ENCODE assay signal across 1 cellular context in the genomic region with DNA sequence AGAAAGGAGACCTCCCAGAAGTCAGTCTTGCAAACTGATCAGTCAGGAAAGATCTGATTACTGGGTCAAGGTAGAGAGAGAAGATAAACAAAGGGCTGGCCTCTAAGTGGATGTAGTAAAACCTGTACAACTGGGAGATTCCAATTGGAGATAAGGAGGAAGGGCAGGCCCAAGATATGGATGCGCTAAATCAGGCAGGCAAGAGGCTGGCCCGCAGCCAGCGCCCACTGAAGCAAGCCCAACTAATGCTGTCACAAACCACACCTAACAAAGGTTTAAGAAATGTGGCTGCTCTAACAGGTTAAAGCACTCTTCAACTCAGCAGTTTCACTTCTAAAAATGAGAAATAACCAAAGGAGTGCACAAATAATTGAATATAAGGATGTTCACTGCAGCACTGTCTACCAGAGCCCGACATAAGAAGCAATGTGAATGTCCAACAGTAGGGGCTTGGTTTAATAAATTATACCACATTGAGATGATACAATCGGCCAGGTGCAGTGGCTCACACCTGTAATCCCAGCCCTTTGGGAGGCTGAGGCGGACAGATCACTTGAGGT.
TF ChIP-seq lines count a peak whose summit lies in the region.

No MANE protein-coding gene starts in this region.

TF ChIP-seq in HEK293, 187 proteins besides CTCF, POLR2A, EP300 and RAD21 (continued from another document and continues in another):
- TF ChIP-seq, protein P1, sequence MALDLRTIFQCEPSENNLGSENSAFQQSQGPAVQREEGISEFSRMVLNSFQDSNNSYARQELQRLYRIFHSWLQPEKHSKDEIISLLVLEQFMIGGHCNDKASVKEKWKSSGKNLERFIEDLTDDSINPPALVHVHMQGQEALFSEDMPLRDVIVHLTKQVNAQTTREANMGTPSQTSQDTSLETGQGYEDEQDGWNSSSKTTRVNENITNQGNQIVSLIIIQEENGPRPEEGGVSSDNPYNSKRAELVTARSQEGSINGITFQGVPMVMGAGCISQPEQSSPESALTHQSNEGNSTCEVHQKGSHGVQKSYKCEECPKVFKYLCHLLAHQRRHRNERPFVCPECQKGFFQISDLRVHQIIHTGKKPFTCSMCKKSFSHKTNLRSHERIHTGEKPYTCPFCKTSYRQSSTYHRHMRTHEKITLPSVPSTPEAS (tag by site-specific recombination; IDR thresholded peaks at IDR 0.05): no peak
- TF ChIP-seq ZNF140 (tag by site-specific recombination; IDR thresholded peaks at IDR 0.05) (no peak), ZNF521 (tag by site-specific recombination; IDR thresholded peaks at IDR 0.05) (no peak), EGR2 (tag by site-specific recombination; IDR thresholded peaks at IDR 0.05; ENCODE audit: low read depth) (no peak), ZNF837 (tag by site-specific recombination; IDR thresholded peaks at IDR 0.05) (no peak), PRDM1 (tag by site-specific recombination; IDR thresholded peaks at IDR 0.05) (0 out of 2 replicates have a peak, but pooled peaks have one; percentile 23), ZNF16 (tag by site-specific recombination; IDR thresholded peaks at IDR 0.05; ENCODE audit: low read depth) (no peak), TCF7L2 (IDR thresholded peaks at IDR 0.05; ENCODE audit: borderline replicate concordance, low read depth, low read length) (no peak), ZNF37A (tag by site-specific recombination; IDR thresholded peaks at IDR 0.05) (no peak), ZNF202 (tag by site-specific recombination; IDR thresholded peaks at IDR 0.05; ENCODE audit: borderline replicate concordance) (no peak), KLF1 (tag by site-specific recombination; IDR thresholded peaks at IDR 0.05) (0 out of 2 replicates have a peak, but pooled peaks have one; percentile 36), OVOL3 (tag by site-specific recombination; IDR thresholded peaks at IDR 0.05) (no peak), ZNF624 (tag by site-specific recombination; IDR thresholded peaks at IDR 0.05) (0 out of 2 replicates have a peak, but pooled peaks have one; percentile 21), ZNF514 (tag by site-specific recombination; IDR thresholded peaks at IDR 0.05) (no peak), ZNF501 (tag by site-specific recombination; IDR thresholded peaks at IDR 0.05) (no peak), ZNF302 (tag by site-specific recombination; IDR thresholded peaks at IDR 0.05; ENCODE audit: low read depth) (no peak), ZEB2 (tag by site-specific recombination; IDR thresholded peaks at IDR 0.05) (no peak), KLF10 (tag by site-specific recombination; IDR thresholded peaks at IDR 0.05) (0 out of 2 replicates have a peak, but pooled peaks have one; percentile 39), ZNF174 (tag by site-specific recombination; IDR thresholded peaks at IDR 0.05) (no peak), MEIS1 (CRISPR knock-in tag; IDR thresholded peaks at IDR 0.05; ENCODE audit: borderline replicate concordance) (no peak), ZNF548 (tag by site-specific recombination; IDR thresholded peaks at IDR 0.05) (no peak), ZNF670 (tag by site-specific recombination; IDR thresholded peaks at IDR 0.05; ENCODE audit: low read depth) (no peak), ZNF426 (tag by site-specific recombination; IDR thresholded peaks at IDR 0.05) (no peak), ZNF248 (tag by site-specific recombination; IDR thresholded peaks at IDR 0.05) (no peak), ZNF555 (tag by site-specific recombination; conservative IDR thresholded peaks at IDR 0.05) (no peak), BCL11A (tag by site-specific recombination; IDR thresholded peaks at IDR 0.05; ENCODE audit: low read depth) (no peak), ZNF707 (tag by site-specific recombination; IDR thresholded peaks at IDR 0.05) (no peak), HOXD13 (CRISPR knock-in tag; IDR thresholded peaks at IDR 0.05; ENCODE audit: borderline replicate concordance) (no peak), ZFHX2 (tag by site-specific recombination; conservative IDR thresholded peaks at IDR 0.05) (no peak), ZNF311 (tag by site-specific recombination; IDR thresholded peaks at IDR 0.05; ENCODE audit: borderline replicate concordance) (no peak), ZNF341 (tag by site-specific recombination; IDR thresholded peaks at IDR 0.05; ENCODE audit: low read depth) (no peak), ZNF549 (tag by site-specific recombination; IDR thresholded peaks at IDR 0.05) (no peak), ZNF114 (tag by site-specific recombination; IDR thresholded peaks at IDR 0.05) (no peak)
- TF ChIP-seq, protein P2, sequence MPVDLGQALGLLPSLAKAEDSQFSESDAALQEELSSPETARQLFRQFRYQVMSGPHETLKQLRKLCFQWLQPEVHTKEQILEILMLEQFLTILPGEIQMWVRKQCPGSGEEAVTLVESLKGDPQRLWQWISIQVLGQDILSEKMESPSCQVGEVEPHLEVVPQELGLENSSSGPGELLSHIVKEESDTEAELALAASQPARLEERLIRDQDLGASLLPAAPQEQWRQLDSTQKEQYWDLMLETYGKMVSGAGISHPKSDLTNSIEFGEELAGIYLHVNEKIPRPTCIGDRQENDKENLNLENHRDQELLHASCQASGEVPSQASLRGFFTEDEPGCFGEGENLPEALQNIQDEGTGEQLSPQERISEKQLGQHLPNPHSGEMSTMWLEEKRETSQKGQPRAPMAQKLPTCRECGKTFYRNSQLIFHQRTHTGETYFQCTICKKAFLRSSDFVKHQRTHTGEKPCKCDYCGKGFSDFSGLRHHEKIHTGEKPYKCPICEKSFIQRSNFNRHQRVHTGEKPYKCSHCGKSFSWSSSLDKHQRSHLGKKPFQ (tag by site-specific recombination; IDR thresholded peaks at IDR 0.05): no peak
- TF ChIP-seq, protein P3, sequence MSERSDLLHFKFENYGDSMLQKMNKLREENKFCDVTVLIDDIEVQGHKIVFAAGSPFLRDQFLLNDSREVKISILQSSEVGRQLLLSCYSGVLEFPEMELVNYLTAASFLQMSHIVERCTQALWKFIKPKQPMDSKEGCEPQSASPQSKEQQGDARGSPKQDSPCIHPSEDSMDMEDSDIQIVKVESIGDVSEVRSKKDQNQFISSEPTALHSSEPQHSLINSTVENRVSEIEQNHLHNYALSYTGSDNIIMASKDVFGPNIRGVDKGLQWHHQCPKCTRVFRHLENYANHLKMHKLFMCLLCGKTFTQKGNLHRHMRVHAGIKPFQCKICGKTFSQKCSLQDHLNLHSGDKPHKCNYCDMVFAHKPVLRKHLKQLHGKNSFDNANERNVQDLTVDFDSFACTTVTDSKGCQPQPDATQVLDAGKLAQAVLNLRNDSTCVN (tag by site-specific recombination; optimal IDR thresholded peaks at IDR 0.05): no peak
- TF ChIP-seq, protein P4, sequence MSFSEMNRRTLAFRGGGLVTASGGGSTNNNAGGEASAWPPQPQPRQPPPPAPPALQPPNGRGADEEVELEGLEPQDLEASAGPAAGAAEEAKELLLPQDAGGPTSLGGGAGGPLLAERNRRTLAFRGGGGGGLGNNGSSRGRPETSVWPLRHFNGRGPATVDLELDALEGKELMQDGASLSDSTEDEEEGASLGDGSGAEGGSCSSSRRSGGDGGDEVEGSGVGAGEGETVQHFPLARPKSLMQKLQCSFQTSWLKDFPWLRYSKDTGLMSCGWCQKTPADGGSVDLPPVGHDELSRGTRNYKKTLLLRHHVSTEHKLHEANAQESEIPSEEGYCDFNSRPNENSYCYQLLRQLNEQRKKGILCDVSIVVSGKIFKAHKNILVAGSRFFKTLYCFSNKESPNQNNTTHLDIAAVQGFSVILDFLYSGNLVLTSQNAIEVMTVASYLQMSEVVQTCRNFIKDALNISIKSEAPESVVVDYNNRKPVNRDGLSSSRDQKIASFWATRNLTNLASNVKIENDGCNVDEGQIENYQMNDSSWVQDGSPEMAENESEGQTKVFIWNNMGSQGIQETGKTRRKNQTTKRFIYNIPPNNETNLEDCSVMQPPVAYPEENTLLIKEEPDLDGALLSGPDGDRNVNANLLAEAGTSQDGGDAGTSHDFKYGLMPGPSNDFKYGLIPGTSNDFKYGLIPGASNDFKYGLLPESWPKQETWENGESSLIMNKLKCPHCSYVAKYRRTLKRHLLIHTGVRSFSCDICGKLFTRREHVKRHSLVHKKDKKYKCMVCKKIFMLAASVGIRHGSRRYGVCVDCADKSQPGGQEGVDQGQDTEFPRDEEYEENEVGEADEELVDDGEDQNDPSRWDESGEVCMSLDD (tag by site-specific recombination; IDR thresholded peaks at IDR 0.05): no peak
- TF ChIP-seq, protein P5, sequence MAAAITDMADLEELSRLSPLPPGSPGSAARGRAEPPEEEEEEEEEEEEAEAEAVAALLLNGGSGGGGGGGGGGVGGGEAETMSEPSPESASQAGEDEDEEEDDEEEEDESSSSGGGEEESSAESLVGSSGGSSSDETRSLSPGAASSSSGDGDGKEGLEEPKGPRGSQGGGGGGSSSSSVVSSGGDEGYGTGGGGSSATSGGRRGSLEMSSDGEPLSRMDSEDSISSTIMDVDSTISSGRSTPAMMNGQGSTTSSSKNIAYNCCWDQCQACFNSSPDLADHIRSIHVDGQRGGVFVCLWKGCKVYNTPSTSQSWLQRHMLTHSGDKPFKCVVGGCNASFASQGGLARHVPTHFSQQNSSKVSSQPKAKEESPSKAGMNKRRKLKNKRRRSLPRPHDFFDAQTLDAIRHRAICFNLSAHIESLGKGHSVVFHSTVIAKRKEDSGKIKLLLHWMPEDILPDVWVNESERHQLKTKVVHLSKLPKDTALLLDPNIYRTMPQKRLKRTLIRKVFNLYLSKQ (tag by site-specific recombination; IDR thresholded peaks at IDR 0.05; ENCODE audit: borderline replicate concordance): no peak
- TF ChIP-seq, protein P6, sequence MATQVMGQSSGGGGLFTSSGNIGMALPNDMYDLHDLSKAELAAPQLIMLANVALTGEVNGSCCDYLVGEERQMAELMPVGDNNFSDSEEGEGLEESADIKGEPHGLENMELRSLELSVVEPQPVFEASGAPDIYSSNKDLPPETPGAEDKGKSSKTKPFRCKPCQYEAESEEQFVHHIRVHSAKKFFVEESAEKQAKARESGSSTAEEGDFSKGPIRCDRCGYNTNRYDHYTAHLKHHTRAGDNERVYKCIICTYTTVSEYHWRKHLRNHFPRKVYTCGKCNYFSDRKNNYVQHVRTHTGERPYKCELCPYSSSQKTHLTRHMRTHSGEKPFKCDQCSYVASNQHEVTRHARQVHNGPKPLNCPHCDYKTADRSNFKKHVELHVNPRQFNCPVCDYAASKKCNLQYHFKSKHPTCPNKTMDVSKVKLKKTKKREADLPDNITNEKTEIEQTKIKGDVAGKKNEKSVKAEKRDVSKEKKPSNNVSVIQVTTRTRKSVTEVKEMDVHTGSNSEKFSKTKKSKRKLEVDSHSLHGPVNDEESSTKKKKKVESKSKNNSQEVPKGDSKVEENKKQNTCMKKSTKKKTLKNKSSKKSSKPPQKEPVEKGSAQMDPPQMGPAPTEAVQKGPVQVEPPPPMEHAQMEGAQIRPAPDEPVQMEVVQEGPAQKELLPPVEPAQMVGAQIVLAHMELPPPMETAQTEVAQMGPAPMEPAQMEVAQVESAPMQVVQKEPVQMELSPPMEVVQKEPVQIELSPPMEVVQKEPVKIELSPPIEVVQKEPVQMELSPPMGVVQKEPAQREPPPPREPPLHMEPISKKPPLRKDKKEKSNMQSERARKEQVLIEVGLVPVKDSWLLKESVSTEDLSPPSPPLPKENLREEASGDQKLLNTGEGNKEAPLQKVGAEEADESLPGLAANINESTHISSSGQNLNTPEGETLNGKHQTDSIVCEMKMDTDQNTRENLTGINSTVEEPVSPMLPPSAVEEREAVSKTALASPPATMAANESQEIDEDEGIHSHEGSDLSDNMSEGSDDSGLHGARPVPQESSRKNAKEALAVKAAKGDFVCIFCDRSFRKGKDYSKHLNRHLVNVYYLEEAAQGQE (tag by site-specific recombination; IDR thresholded peaks at IDR 0.05): no peak
- TF ChIP-seq, protein P7, sequence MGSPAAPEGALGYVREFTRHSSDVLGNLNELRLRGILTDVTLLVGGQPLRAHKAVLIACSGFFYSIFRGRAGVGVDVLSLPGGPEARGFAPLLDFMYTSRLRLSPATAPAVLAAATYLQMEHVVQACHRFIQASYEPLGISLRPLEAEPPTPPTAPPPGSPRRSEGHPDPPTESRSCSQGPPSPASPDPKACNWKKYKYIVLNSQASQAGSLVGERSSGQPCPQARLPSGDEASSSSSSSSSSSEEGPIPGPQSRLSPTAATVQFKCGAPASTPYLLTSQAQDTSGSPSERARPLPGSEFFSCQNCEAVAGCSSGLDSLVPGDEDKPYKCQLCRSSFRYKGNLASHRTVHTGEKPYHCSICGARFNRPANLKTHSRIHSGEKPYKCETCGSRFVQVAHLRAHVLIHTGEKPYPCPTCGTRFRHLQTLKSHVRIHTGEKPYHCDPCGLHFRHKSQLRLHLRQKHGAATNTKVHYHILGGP (tag by site-specific recombination; IDR thresholded peaks at IDR 0.05): no peak
- TF ChIP-seq, protein P8, sequence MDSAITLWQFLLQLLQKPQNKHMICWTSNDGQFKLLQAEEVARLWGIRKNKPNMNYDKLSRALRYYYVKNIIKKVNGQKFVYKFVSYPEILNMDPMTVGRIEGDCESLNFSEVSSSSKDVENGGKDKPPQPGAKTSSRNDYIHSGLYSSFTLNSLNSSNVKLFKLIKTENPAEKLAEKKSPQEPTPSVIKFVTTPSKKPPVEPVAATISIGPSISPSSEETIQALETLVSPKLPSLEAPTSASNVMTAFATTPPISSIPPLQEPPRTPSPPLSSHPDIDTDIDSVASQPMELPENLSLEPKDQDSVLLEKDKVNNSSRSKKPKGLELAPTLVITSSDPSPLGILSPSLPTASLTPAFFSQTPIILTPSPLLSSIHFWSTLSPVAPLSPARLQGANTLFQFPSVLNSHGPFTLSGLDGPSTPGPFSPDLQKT (IDR thresholded peaks at IDR 0.05; ENCODE audit: borderline replicate concordance, low read depth, low read length): no peak
- TF ChIP-seq, protein P9, sequence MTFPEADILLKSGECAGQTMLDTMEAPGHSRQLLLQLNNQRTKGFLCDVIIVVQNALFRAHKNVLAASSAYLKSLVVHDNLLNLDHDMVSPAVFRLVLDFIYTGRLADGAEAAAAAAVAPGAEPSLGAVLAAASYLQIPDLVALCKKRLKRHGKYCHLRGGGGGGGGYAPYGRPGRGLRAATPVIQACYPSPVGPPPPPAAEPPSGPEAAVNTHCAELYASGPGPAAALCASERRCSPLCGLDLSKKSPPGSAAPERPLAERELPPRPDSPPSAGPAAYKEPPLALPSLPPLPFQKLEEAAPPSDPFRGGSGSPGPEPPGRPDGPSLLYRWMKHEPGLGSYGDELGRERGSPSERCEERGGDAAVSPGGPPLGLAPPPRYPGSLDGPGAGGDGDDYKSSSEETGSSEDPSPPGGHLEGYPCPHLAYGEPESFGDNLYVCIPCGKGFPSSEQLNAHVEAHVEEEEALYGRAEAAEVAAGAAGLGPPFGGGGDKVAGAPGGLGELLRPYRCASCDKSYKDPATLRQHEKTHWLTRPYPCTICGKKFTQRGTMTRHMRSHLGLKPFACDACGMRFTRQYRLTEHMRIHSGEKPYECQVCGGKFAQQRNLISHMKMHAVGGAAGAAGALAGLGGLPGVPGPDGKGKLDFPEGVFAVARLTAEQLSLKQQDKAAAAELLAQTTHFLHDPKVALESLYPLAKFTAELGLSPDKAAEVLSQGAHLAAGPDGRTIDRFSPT (tag by site-specific recombination; IDR thresholded peaks at IDR 0.05): no peak
